In genomic region chr15:67127925-67128324, GRCh38 we compare ENCODE assay signal across 10 cellular contexts.
DNase-seq lines count a peak whose midpoint lies in the region; ATAC-seq and TF ChIP-seq lines count a peak whose summit lies in the region.
"Had no signal": no experiment of that assay in that cellular context is flagged by ENCODE, and none has a peak within 500 bp of the region (broad histone marks: within the 10 kb centered on the region; RNA-seq: fewer than 3 reads in every experiment).

No MANE protein-coding gene starts in this region.

- CTCF ChIA-PET in AG04450 (lab: Charles Lee) = interaction anchor here (0.6 kb wide), 1 partner anchor 23 kb away, joined by 3 read pairs; no protein-coding TSS in a partner anchor

- DNase-seq in AG04450 (ENCODE audit: low read depth, low spot score) (peak; percentile 94), HS-27A (ENCODE audit: low read depth) (peak; percentile 97), body of pancreas (peak in 1 of 4 donors; percentile 45), left lobe of liver (ENCODE audit: low spot score) (no peak), NCI-H2029 (lab: John Stamatoyannopoulos, UW) (no peak), hippocampal formation (lab: John Stamatoyannopoulos, UW) (no peak)
- DNase-seq: KG1 had no signal

- H3K36me3 ChIP-seq in body of pancreas (replicated peaks in 1 of 2; ENCODE audit: insufficient read depth in 1 of 2, low read depth in 2 of 2) = no peaks in the 10 kb centered on the region
- peaks cover 23% of the 10 kb centered on the region for H3K36me3 ChIP-seq in mesodermal cell (ENCODE audit: control insufficient read depth, insufficient read depth, low read length)
- H3K36me3 ChIP-seq: ovary had no signal

- WGBS in body of pancreas, 2 donors = 25 to 34% methylated on average over 4 of the region's 4 CpGs
- 82 to 95% methylated on average over 3 of the region's 4 CpGs for WGBS in mesodermal cell (ENCODE audit: insufficient coverage in 2 of 2), 2 experiments

- POLR2A ChIA-PET in AG04450 (lab: Yijun Ruan, JAX) = interaction anchor here (0.8 to 1.4 kb wide), 12 partner anchors 10 to 72 kb away, joined by 3 to 6 read pairs (median 4); no protein-coding TSS in a partner anchor

- no peak for TF ChIP-seq POLR2A in body of pancreas (IDR thresholded peaks at IDR 0.05)

- intact Hi-C loops in body of pancreas (cut with DNase I) = no loop called here

- H3K4me1 ChIP-seq in body of pancreas (peaks cover 73% of the 10 kb centered on the region), mesodermal cell (ENCODE audit: control insufficient read depth, insufficient read depth, low read length, poor library complexity, severe bottlenecking) (peaks cover 59% of the 10 kb centered on the region)

- H3K9me3 ChIP-seq in AG04450 (ENCODE audit: control insufficient read depth, insufficient read depth, low read length) (no peaks in the 10 kb centered on the region), body of pancreas (no peaks in the 10 kb centered on the region), mesodermal cell (ENCODE audit: control insufficient read depth, low read length) (no peaks in the 10 kb centered on the region)
- H3K9me3 ChIP-seq: ovary had no signal

- H3K27ac ChIP-seq in AG04450 (ENCODE audit: low read depth, low read length) (peak overlapping the region; percentile 98), body of pancreas (peak overlapping the region in 3 of 4 donors; percentile 74 to 81 (median 75)), mesodermal cell (ENCODE audit: low read depth, low read length, severe bottlenecking) (peak overlapping the region; percentile 45)

- H3K27me3 ChIP-seq in AG04450 (ENCODE audit: control insufficient read depth, insufficient read depth, low read length) (no peaks in the 10 kb centered on the region), body of pancreas (no peaks in the 10 kb centered on the region)
- H3K27me3 ChIP-seq: ovary had no signal

- ATAC-seq in body of pancreas = no peak
- ATAC-seq in GM21717 (IDR thresholded peaks at IDR 0.05; ENCODE audit: unreplicated experiment) = no peak
- ATAC-seq in left lobe of liver = no peak

- TF ChIP-seq CTCF in AG04450 (IDR thresholded peaks at IDR 0.05; ENCODE audit: low read depth, low read length) (no peak), body of pancreas (IDR thresholded peaks at IDR 0.05) (no peak)

- no peak overlapping the region for H3K4me3 ChIP-seq in AG04450 (ENCODE audit: low read depth, low read length)
- H3K4me3 ChIP-seq in body of pancreas = no peak overlapping the region
- no peak overlapping the region for H3K4me3 ChIP-seq in mesodermal cell (ENCODE audit: extremely low read depth, insufficient read depth, low read length, poor library complexity, severe bottlenecking)
- H3K4me3 ChIP-seq: ovary had no signal

Comparison
In these comparisons a context has a peak if more than half of its experiments do, and no peak if none do; other contexts are left out.
1. DNase-seq: peak in AG04450 (single experiment) and HS-27A (single experiment); none in left lobe of liver (single experiment), NCI-H2029 (single experiment) and hippocampal formation (0 of 2).
2. H3K27ac ChIP-seq: peak in every context shown above with its lines; median percentile 98 in AG04450; 75 in body of pancreas; 45 in mesodermal cell.